8 cellular contexts compared by ENCODE assay signal in genomic region chr1:110964400-110964903, GRCh38. TPM values are rescaled to one million over a fixed set of nuclear protein-coding genes. Genes with fewer than 3 reads are reported as not detected.
A peak's percentile ranks its signal among the peaks of the same experiment; 100 is the strongest.
DNase-seq lines count a peak whose midpoint lies in the region; ATAC-seq, FAIRE-seq and TF ChIP-seq lines count a peak whose summit lies in the region.

No MANE protein-coding gene starts in this region.

- H3K4me3 ChIP-seq in Caco-2 (ENCODE audit: low read depth, low read length), result peak overlapping the region; percentile 33
- H3K4me3 ChIP-seq in Panc1 (ENCODE audit: low read depth in 2 of 2, low read length in 2 of 2), result peak overlapping the region; percentile 92 to 93
- peak overlapping the region; percentile 77 for H3K4me3 ChIP-seq in epithelial cell of proximal tubule (ENCODE audit: low read depth, low read length)
- peak overlapping the region; percentile 26 to 72 (median 56) for H3K4me3 ChIP-seq in pancreas

- peaks cover 25% of the 10 kb centered on the region for H3K4me1 ChIP-seq in Caco-2
- peaks cover 5% of the 10 kb centered on the region; the same call in 1 of the 2 replicates for H3K4me1 ChIP-seq in Panc1 (ENCODE audit: control insufficient read depth, insufficient read depth, low read length)
- peaks cover 5 to 8% (median 7%) of the 10 kb centered on the region in 3 donors for H3K4me1 ChIP-seq in pancreas

- BruUV-seq in Caco-2 (replicated peaks; lab: Mats Ljungman, UMichigan) (TSS peak; percentile 97), Panc1 (replicated peaks; lab: Mats Ljungman, UMichigan) (TSS peak; percentile 99)

- no peaks in the 10 kb centered on the region for H3K9me3 ChIP-seq in Caco-2
- no peaks in the 10 kb centered on the region for H3K9me3 ChIP-seq in Panc1 (ENCODE audit: control insufficient read depth, insufficient read depth, low read depth, low read length)
- H3K9me3 ChIP-seq in pancreas, result no peaks in the 10 kb centered on the region

- peaks cover 25% of the 10 kb centered on the region for H3K4me1 Mint-ChIP-seq in Caco-2 (ENCODE audit: low read depth, unreplicated experiment)

- TF ChIP-seq CTCF in Caco-2 (IDR thresholded peaks at IDR 0.05; ENCODE audit: insufficient read depth in 1 of 2, low read depth in 1 of 2, low read length in 1 of 2, severe bottlenecking in 1 of 2, unreplicated experiment in 1 of 2) (no peak), Panc1 (IDR thresholded peaks at IDR 0.05) (no peak), epithelial cell of proximal tubule (conservative IDR thresholded peaks at IDR 0.05; ENCODE audit: low read depth, low read length) (no peak), pancreas (IDR thresholded peaks at IDR 0.05) (no peak)

- intact Hi-C loops in Caco-2 (cut with micrococcal nuclease; ENCODE audit: unreplicated experiment), result loop anchor here (5.0 to 10.0 kb wide), 2 partner anchors 80 to 178 kb away; partner anchors contain the start of genes CEPT1 and DRAM2
- intact Hi-C loops in Panc1 (cut with micrococcal nuclease; ENCODE audit: unreplicated experiment), result no loop called here
- intact Hi-C loops in pancreas (cut with DNase I), result no loop called here
- intact Hi-C loops in posterior cingulate gyrus (cut with DNase I), result no loop called here

- no peaks in the 10 kb centered on the region for H3K9me3 Mint-ChIP-seq in Caco-2 (ENCODE audit: unreplicated experiment)

- CTCF ChIA-PET in Caco-2 (lab: Charles Lee) (interaction anchor here (1.0 kb wide), 1 partner anchor 22 kb away, joined by 3 read pairs; no protein-coding TSS in a partner anchor), Panc1 (lab: Charles Lee) (no interaction called here)

- H3K27ac Mint-ChIP-seq in Caco-2 (ENCODE audit: unreplicated experiment), result peak overlapping the region; percentile 95

- H3K27ac ChIP-seq in Panc1 (ENCODE audit: low read length) (peak overlapping the region; percentile 98), pancreas (peak overlapping the region; percentile 79 to 96 (median 93))

- no peak for ATAC-seq in Panc1
- ATAC-seq in pancreas, result no peak
- ATAC-seq in HG03521 (IDR thresholded peaks at IDR 0.05; ENCODE audit: unreplicated experiment), result no peak

- H3K27me3 Mint-ChIP-seq in Caco-2 (ENCODE audit: insufficient read depth, unreplicated experiment), result no peaks in the 10 kb centered on the region

- FAIRE-seq in pancreas (lab: Jason Lieb, UNC), result no peak

- H3K36me3 Mint-ChIP-seq in Caco-2 (ENCODE audit: insufficient read depth, unreplicated experiment), result peaks cover 37% of the 10 kb centered on the region

- H3K4me3 Mint-ChIP-seq in Caco-2 (ENCODE audit: unreplicated experiment), result peak overlapping the region; percentile 87

- POLR2A ChIA-PET in Caco-2 (lab: Charles Lee) (interaction anchor here (0.6 to 0.7 kb wide), 4 partner anchors 28 to 930 kb away, joined by 3 to 5 read pairs (median 4); partner anchors contain the start of gene STRIP1), Panc1 (lab: Charles Lee) (interaction anchor here (0.6 kb wide), 1 partner anchor 174 kb away, joined by 3 read pairs; no protein-coding TSS in a partner anchor)

- DNase-seq in Caco-2, result no peak
- no peak for DNase-seq in Panc1 (ENCODE audit: low read depth, low spot score)
- DNase-seq in epithelial cell of proximal tubule (ENCODE audit: low read depth), result no peak
- DNase-seq in pancreas, result no peak
- no peak for DNase-seq in NCI-H2227 (lab: John Stamatoyannopoulos, UW; ENCODE audit: unreplicated experiment)
- DNase-seq in GF-D8 (lab: John Stamatoyannopoulos, UW), result no peak
- no peak for DNase-seq in posterior cingulate gyrus

- no peaks in the 10 kb centered on the region for H3K36me3 ChIP-seq in Caco-2 (ENCODE audit: control insufficient read depth, insufficient read depth, low read length)
- H3K36me3 ChIP-seq in Panc1 (ENCODE audit: control insufficient read depth, insufficient read depth, low read length), result no peaks in the 10 kb centered on the region; the same call in 1 of the 2 replicates
- H3K36me3 ChIP-seq in pancreas, result no peaks in the 10 kb centered on the region

- in situ Hi-C loops in Panc1 (cut with HindIII; ENCODE audit: low pct_unique_long_range_greater_than_20kb, low sequenced_read_pairs), result no loop called here

- H3K27me3 ChIP-seq in Caco-2 (replicated peaks; ENCODE audit: control insufficient read depth, insufficient read depth, low read length) (no peaks in the 10 kb centered on the region), Panc1 (ENCODE audit: control insufficient read depth, insufficient read depth, low read length) (no peaks in the 10 kb centered on the region; the same call in 1 of the 2 replicates), pancreas (peaks cover 0 to 16% (median 4%) of the 10 kb centered on the region in 4 donors)

- WGBS in pancreas, 2 donors, result 41 to 47% methylated on average over 8 of the region's 8 CpGs

RNA-seq across cellular contexts. Expression of gene LRIF1, which starts 0.7 kb away (rescaled TPM):
- total RNA-seq in Caco-2 (2022) (31.7 and 35.2 TPM in 2 replicates), Panc1 (2021; ENCODE audit: unreplicated experiment) (34.1 TPM), epithelial cell of proximal tubule (11.1 and 12.1 TPM in 2 replicates), pancreas (1 to 10 TPM; 1.9 to 4.4 (median 3.0) TPM)
- polyA plus RNA-seq in Panc1 (2012; ENCODE audit: insufficient read length), result 17.7 TPM
- polyA plus RNA-seq in pancreas, result 1 to 10 TPM; 3.0 to 5.4 TPM

Comparison
In these comparisons a context has a peak if more than half of its experiments do, and no peak if none do; other contexts are left out.
1. H3K4me3 ChIP-seq: peak in every context shown above with its lines; median percentile 92 in Panc1; 77 in epithelial cell of proximal tubule; 56 in pancreas; 33 in Caco-2.